In the genomic region with DNA sequence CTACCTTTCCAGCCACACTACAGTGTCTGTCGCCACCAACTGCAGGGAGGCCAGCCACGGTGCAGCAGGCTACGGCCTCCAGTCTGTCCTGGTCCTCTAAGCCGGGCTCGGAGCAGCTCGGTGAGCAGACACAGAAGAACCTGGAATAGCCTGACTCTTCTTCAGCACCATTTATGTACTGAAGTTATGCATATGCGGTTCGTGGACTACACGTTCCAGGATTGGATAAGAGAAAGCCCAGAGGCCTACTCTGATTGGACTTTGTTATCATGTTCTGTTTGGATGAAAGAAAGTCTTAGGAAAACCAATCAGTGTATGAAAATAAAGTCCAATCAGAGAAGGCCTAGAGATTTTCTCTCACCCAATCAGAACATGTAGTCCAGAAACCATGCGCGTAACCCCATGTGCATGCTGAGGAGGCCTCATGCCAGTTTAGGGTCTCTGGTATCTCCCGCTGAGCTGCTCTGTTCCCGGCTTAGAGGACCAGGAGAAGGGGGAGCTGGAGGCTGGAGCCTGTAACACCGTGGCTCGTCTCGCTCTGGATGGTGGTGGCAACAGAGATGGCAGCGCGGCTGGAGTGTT, we compare ENCODE assay signal across 8 cellular contexts.
DNase-seq lines count a peak whose midpoint lies in the region; FAIRE-seq and TF ChIP-seq lines count a peak whose summit lies in the region.
"Not testable (repeated sequence)": the region's sequence is repeated elsewhere in the genome, so short reads cannot be mapped to it uniquely, and the experiment has no call there.

No MANE protein-coding gene starts in this region.

- FAIRE-seq in urothelium cell line (lab: Jason Lieb, UNC), result not testable (repeated sequence)

- not testable (repeated sequence) for H3K36me3 ChIP-seq in Karpas-422 (ENCODE audit: insufficient read depth, low read length)

- H3K4me2 ChIP-seq in Karpas-422 (ENCODE audit: low read depth, low read length, poor library complexity, severe bottlenecking), result not testable (repeated sequence)

- H3K9me2 ChIP-seq in Karpas-422 (replicated peaks; ENCODE audit: insufficient read depth, low read length), result not testable (repeated sequence)

- H3K27me3 Mint-ChIP-seq in activated CD4-positive, alpha-beta T cell treated with anti-CD3 and anti-CD28 coated beads, Interleukin-2, amount 10 ng/mL, durations not matched to agents 24 days and 14 days, result not testable (repeated sequence)
- peaks cover 34% of the 10 kb centered on the region for H3K27me3 Mint-ChIP-seq in endothelial cell (ENCODE audit: unreplicated experiment)

- not testable (repeated sequence) for H3K4me1 Mint-ChIP-seq in activated CD4-positive, alpha-beta T cell treated with anti-CD3 and anti-CD28 coated beads, Interleukin-2, amount 10 ng/mL, durations not matched to agents 24 days and 14 days; endothelial cell (ENCODE audit: unreplicated experiment)

- not testable (repeated sequence) for H3K27ac Mint-ChIP-seq in activated CD4-positive, alpha-beta T cell treated with anti-CD3 and anti-CD28 coated beads, Interleukin-2, amount 10 ng/mL, durations not matched to agents 24 days and 14 days
- peak overlapping the region; percentile 88 for H3K27ac Mint-ChIP-seq in endothelial cell (ENCODE audit: unreplicated experiment)

- H3K9me3 ChIP-seq in Karpas-422 (ENCODE audit: low read length), result peaks cover 34% of the 10 kb centered on the region
- peaks cover 44% of the 10 kb centered on the region for H3K9me3 ChIP-seq in iPS-18c (ENCODE audit: control insufficient read depth, insufficient read depth, low read length)

- intact Hi-C loops in activated CD4-positive, alpha-beta T cell treated with anti-CD3 and anti-CD28 coated beads, Interleukin-2, amount 10 ng/mL, durations not matched to agents 24 days and 14 days (cut with micrococcal nuclease), result not testable (repeated sequence)

- not testable (repeated sequence) for H3K36me3 Mint-ChIP-seq in activated CD4-positive, alpha-beta T cell treated with anti-CD3 and anti-CD28 coated beads, Interleukin-2, amount 10 ng/mL, durations not matched to agents 24 days and 14 days (ENCODE audit: low read depth)
- H3K36me3 Mint-ChIP-seq in endothelial cell (ENCODE audit: low read depth, unreplicated experiment), result peaks cover 35% of the 10 kb centered on the region

- H3K79me2 ChIP-seq in Karpas-422 (ENCODE audit: low read length), result not testable (repeated sequence)

- H3K9ac ChIP-seq in Karpas-422 (ENCODE audit: low read length), result not testable (repeated sequence)

- H3K27me3 ChIP-seq in Karpas-422 (ENCODE audit: low read length), result not testable (repeated sequence)

- not testable (repeated sequence) for TF ChIP-seq CTCF in endothelial cell (IDR thresholded peaks at IDR 0.05; ENCODE audit: unreplicated experiment)

- H3K4me3 ChIP-seq in Karpas-422 (ENCODE audit: low read length), result not testable (repeated sequence)
- H3K4me3 ChIP-seq in iPS-18c (ENCODE audit: insufficient read depth, low read depth, low read length), result peak overlapping the region; percentile 0; the same call in 1 of the 2 replicates

- not testable (repeated sequence) for H2AFZ ChIP-seq in Karpas-422 (ENCODE audit: low read length)

- not testable (repeated sequence) for H3K4me3 Mint-ChIP-seq in activated CD4-positive, alpha-beta T cell treated with anti-CD3 and anti-CD28 coated beads, Interleukin-2, amount 10 ng/mL, durations not matched to agents 24 days and 14 days; endothelial cell (ENCODE audit: unreplicated experiment)

- DNase-seq in A172 (ENCODE audit: low spot score), result peak; percentile 49
- peak; percentile 96 for DNase-seq in H4 (ENCODE audit: low spot score)
- DNase-seq in Karpas-422, result peak; percentile 37
- DNase-seq in activated CD4-positive, alpha-beta T cell treated with anti-CD3 and anti-CD28 coated beads, Interleukin-2, amount 10 ng/mL, durations not matched to agents 24 days and 14 days, result peak; percentile 55
- DNase-seq in endothelial cell (ENCODE audit: low spot score), result not testable (repeated sequence)
- peak; percentile 9 for DNase-seq in mucosa of gallbladder (ENCODE audit: low spot score)
- DNase-seq in urothelium cell line (ENCODE audit: low spot score), result peak; percentile 75

- not testable (repeated sequence) for H3K27ac ChIP-seq in Karpas-422 (ENCODE audit: low read length)

- H3K4me1 ChIP-seq in Karpas-422 (ENCODE audit: low read length), result not testable (repeated sequence)

- peaks cover 55% of the 10 kb centered on the region for H3K9me3 Mint-ChIP-seq in activated CD4-positive, alpha-beta T cell treated with anti-CD3 and anti-CD28 coated beads, Interleukin-2, amount 10 ng/mL, durations not matched to agents 24 days and 14 days
- H3K9me3 Mint-ChIP-seq in endothelial cell (ENCODE audit: unreplicated experiment), result peaks cover 50% of the 10 kb centered on the region

- H4K20me1 ChIP-seq in Karpas-422 (ENCODE audit: insufficient read depth, low read depth, low read length), result not testable (repeated sequence)
